ENCODE assay signal across 1 cellular context in genomic region chr12:114703060-114703493, GRCh38.
TF ChIP-seq lines count a peak whose summit lies in the region.

No MANE protein-coding gene starts in this region.

TF ChIP-seq in HEK293, 187 proteins besides CTCF, POLR2A, EP300 and RAD21 (continued from another document):
- TF ChIP-seq ZBTB10 (tag by site-specific recombination; IDR thresholded peaks at IDR 0.05) (no peak), ZBTB26 (tag by site-specific recombination; optimal IDR thresholded peaks at IDR 0.05) (no peak), KLF9 (tag by site-specific recombination; IDR thresholded peaks at IDR 0.05; ENCODE audit: low read depth) (no peak), GLIS1 (tag by site-specific recombination; IDR thresholded peaks at IDR 0.05) (peak; percentile 59), ZNF513 (tag by site-specific recombination; IDR thresholded peaks at IDR 0.05) (peak; percentile 23; the same call in 1 of the 2 replicates), TCF7L2 (IDR thresholded peaks at IDR 0.05; ENCODE audit: borderline replicate concordance, low read depth, low read length) (peak; percentile 46; the same call in 1 of the 2 replicates), ZNF76 (tag by site-specific recombination; IDR thresholded peaks at IDR 0.05; ENCODE audit: borderline replicate concordance, low read depth) (peak; percentile 73), ZNF223 (tag by site-specific recombination; IDR thresholded peaks at IDR 0.05) (no peak), PRDM10 (tag by site-specific recombination; IDR thresholded peaks at IDR 0.05) (peak; percentile 57)
